8 cellular contexts compared by ENCODE assay signal in the genomic region with DNA sequence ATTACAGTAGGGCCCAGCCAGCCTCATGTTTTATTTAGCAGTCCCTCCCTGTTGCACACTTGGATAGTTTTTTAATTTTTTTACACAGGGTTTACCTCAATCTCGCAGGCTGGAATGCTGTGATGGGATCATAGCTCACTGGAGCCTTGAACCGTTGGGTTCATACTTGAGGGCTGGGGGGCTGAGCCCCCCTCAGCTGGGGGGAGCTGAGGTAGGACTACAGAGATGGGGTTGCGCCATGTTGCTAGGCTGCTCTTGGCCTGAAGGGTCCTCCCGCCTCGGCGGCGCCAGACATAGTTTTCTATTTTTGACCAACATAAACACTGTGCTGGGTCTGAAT.
DNase-seq lines count a peak whose midpoint lies in the region; ATAC-seq and TF ChIP-seq lines count a peak whose summit lies in the region.
"Not testable (repeated sequence)": the region's sequence is repeated elsewhere in the genome, so short reads cannot be mapped to it uniquely, and the experiment has no call there.

No MANE protein-coding gene starts in this region.

- not testable (repeated sequence) for H3K36me3 ChIP-seq in OCI-LY1 (ENCODE audit: insufficient read depth, low read length); mesendoderm (ENCODE audit: control insufficient read depth, insufficient read depth, low read length)

- H3K27me3 Mint-ChIP-seq in activated naive CD8-positive, alpha-beta T cell treated with anti-CD3 and anti-CD28 coated beads, Interleukin-2, amount 50 U/mL, for 24 hours: not testable (repeated sequence)

- H3K4me1 Mint-ChIP-seq in activated naive CD8-positive, alpha-beta T cell treated with anti-CD3 and anti-CD28 coated beads, Interleukin-2, amount 50 U/mL, for 24 hours: peaks cover 13% of the 10 kb centered on the region

- not testable (repeated sequence) for H3K79me2 ChIP-seq in OCI-LY1 (ENCODE audit: insufficient read depth, low read length); mesendoderm (ENCODE audit: control insufficient read depth, insufficient read depth, low read length)

- not testable (repeated sequence) for H3F3A ChIP-seq in OCI-LY1 (ENCODE audit: insufficient read depth, low read length)

- H2AFZ ChIP-seq in OCI-LY1 (ENCODE audit: low read length): not testable (repeated sequence)

- peak overlapping the region; percentile 96 for H3K27ac Mint-ChIP-seq in activated naive CD8-positive, alpha-beta T cell treated with anti-CD3 and anti-CD28 coated beads, Interleukin-2, amount 50 U/mL, for 24 hours

- H4K20me1 ChIP-seq in OCI-LY1 (ENCODE audit: insufficient read depth, low read length): not testable (repeated sequence)

- H3K4me2 ChIP-seq in OCI-LY1 (ENCODE audit: low read length): peak overlapping the region; percentile 85
- peak overlapping the region; percentile 54 for H3K4me2 ChIP-seq in mesendoderm (ENCODE audit: low read length)

- H3K56ac ChIP-seq in mesendoderm (ENCODE audit: low read length): peak overlapping the region; percentile 84

- H3K9ac ChIP-seq in OCI-LY1 (ENCODE audit: low read length) (peak overlapping the region; percentile 91), mesendoderm (ENCODE audit: low read length) (peak overlapping the region; percentile 63)

- not testable (repeated sequence) for H3K36me3 Mint-ChIP-seq in activated naive CD8-positive, alpha-beta T cell treated with anti-CD3 and anti-CD28 coated beads, Interleukin-2, amount 50 U/mL, for 24 hours (ENCODE audit: low read depth)

- H3K18ac ChIP-seq in mesendoderm (ENCODE audit: low read length): not testable (repeated sequence)

- not testable (repeated sequence) for H3K4ac ChIP-seq in mesendoderm (ENCODE audit: low read depth, low read length)

- H3K9me2 ChIP-seq in OCI-LY1 (ENCODE audit: low read depth, low read length): not testable (repeated sequence)

- H3K79me1 ChIP-seq in mesendoderm (ENCODE audit: low read length): not testable (repeated sequence)

- H4K5ac ChIP-seq in mesendoderm (ENCODE audit: low read length): not testable (repeated sequence)

- H3K4me3 ChIP-seq in OCI-LY1 (ENCODE audit: low read depth, low read length, poor library complexity, severe bottlenecking) (peak overlapping the region; percentile 88), fibroblast of the aortic adventitia (ENCODE audit: low read depth, low read length) (peak overlapping the region; percentile 71), mesendoderm (ENCODE audit: low read length) (peak overlapping the region; percentile 36)

- H2BK5ac ChIP-seq in mesendoderm (ENCODE audit: low read length): not testable (repeated sequence)

- H2BK15ac ChIP-seq in mesendoderm (replicated peaks; ENCODE audit: low read depth): not testable (repeated sequence)

- DNase-seq in activated naive CD8-positive, alpha-beta T cell treated with anti-CD3 and anti-CD28 coated beads, Interleukin-2, amount 50 U/mL, for 24 hours; fibroblast of the aortic adventitia (ENCODE audit: low read depth); mesendoderm: not testable (repeated sequence)
- DNase-seq in stimulated activated CD8-positive, alpha-beta memory T cell treated with anti-CD3 and anti-CD28 coated beads, Interleukin-15, amount 100 ng/mL, for 1 hour (ENCODE audit: low read depth): peak; percentile 3

- peak overlapping the region; percentile 86 for H3K4me3 Mint-ChIP-seq in activated naive CD8-positive, alpha-beta T cell treated with anti-CD3 and anti-CD28 coated beads, Interleukin-2, amount 50 U/mL, for 24 hours

- ATAC-seq in GM19395 (IDR thresholded peaks at IDR 0.05; ENCODE audit: unreplicated experiment): peak; percentile 39
- peak; percentile 5 for ATAC-seq in HG02970 (IDR thresholded peaks at IDR 0.05; ENCODE audit: low FRiP score, unreplicated experiment)
- peak; percentile 6 for ATAC-seq in activated naive CD8-positive, alpha-beta T cell treated with anti-CD3 and anti-CD28 coated beads, Interleukin-2, amount 50 U/mL, for 24 hours

- not testable (repeated sequence) for H2BK120ac ChIP-seq in mesendoderm (ENCODE audit: low read depth, low read length)

- H3K27ac ChIP-seq in C4-2B (peak overlapping the region; percentile 86), OCI-LY1 (ENCODE audit: low read depth, low read length, poor library complexity, severe bottlenecking) (peak overlapping the region; percentile 81)
- H3K27ac ChIP-seq in mesendoderm (ENCODE audit: low read depth, low read length): not testable (repeated sequence)

- not testable (repeated sequence) for H4K8ac ChIP-seq in mesendoderm (ENCODE audit: low read depth, low read length)

- H3K23ac ChIP-seq in mesendoderm (ENCODE audit: low read length): not testable (repeated sequence)

- no CpG with 5 or more reads among the region's 7 CpGs for WGBS in mesendoderm (ENCODE audit: extremely low coverage, insufficient coverage, low lambda C conversion rate)

- not testable (repeated sequence) for H2AK5ac ChIP-seq in mesendoderm (ENCODE audit: low read length)

- not testable (repeated sequence) for TF ChIP-seq CTCF in C4-2B (conservative IDR thresholded peaks at IDR 0.05); OCI-LY1 (IDR thresholded peaks at IDR 0.05; ENCODE audit: low read length); fibroblast of the aortic adventitia (IDR thresholded peaks at IDR 0.05; ENCODE audit: insufficient read depth, low read length)

- H3K9me3 ChIP-seq in OCI-LY1 (ENCODE audit: low read length): not testable (repeated sequence)

- H3K4me1 ChIP-seq in OCI-LY1 (ENCODE audit: insufficient read depth, low read length, severe bottlenecking); mesendoderm (ENCODE audit: control insufficient read depth, low read depth, low read length): not testable (repeated sequence)

- H3K27me3 ChIP-seq in OCI-LY1 (ENCODE audit: insufficient read depth, low read length); mesendoderm (ENCODE audit: insufficient read depth, low read length, poor library complexity): not testable (repeated sequence)

- H3K9me3 Mint-ChIP-seq in activated naive CD8-positive, alpha-beta T cell treated with anti-CD3 and anti-CD28 coated beads, Interleukin-2, amount 50 U/mL, for 24 hours: not testable (repeated sequence)

Comparison
In these comparisons a context has a peak if more than half of its experiments do, and no peak if none do; other contexts are left out.
1. H3K4me3 ChIP-seq: peak in every context shown above with its lines; median percentile 88 in OCI-LY1; 71 in fibroblast of the aortic adventitia; 36 in mesendoderm.